5 cellular contexts compared by ENCODE assay signal in genomic region chr17:10846636-10847035, GRCh38. TPM values are rescaled to one million over a fixed set of nuclear protein-coding genes. Genes with fewer than 3 reads are reported as not detected.
"Had no signal": no experiment of that assay in that cellular context is flagged by ENCODE, and none has a peak within 500 bp of the region (broad histone marks: within the 10 kb centered on the region; RNA-seq: fewer than 3 reads in every experiment).

No MANE protein-coding gene starts in this region.

RNA-seq across cellular contexts. Expression of gene PIRT, which starts 8.7 kb away (rescaled TPM):
- total RNA-seq: GM23338, H1, H9, HT-29, IMR-90 had no signal
- polyA plus RNA-seq: GM23338, IMR-90 had no signal

RNA-seq across cellular contexts. Expression of gene TMEM238L, which starts 42.7 kb away (rescaled TPM):
- total RNA-seq: GM23338, H1, H9, IMR-90 had no signal
- polyA plus RNA-seq: GM23338, H1, IMR-90 had no signal
